8 cellular contexts compared by ENCODE assay signal in the genomic region with DNA sequence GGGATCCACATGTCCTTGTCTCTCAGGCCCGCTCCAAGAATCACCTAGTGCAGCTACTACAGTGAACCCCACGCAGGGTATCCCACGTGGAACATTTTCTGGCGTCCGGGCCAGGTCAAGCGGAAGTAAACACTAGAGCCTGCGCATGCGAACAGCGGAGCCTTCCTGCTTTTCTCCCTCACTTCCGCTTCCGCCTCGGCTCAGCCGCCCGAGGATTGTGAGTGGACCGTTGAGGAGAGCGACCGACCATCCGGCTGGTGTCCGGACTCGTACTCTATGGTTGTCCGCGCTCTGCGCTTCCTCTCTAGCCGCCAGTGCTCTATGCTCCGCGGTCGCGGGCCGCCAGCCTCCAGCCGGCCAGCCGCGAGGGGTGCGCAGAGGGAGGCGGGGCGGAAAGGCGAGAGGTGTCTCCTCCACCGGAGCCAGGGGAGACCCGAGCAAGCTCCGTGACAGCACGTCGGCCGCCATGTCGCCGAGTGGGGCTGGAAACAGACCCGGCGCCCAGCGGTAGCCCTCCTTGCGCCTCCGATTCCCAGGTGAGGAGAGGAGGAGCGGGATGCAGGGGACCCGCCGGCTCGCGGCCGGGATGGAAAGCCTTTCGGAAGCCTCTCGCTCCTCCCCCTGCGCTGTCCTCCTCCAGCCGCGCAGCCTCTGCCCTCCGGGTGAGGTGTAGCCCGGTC. TPM values are rescaled to one million over a fixed set of nuclear protein-coding genes. Genes with fewer than 3 reads are reported as not detected.
DNase-seq lines count a peak whose midpoint lies in the region; ATAC-seq and TF ChIP-seq lines count a peak whose summit lies in the region.

A gene with protein sequence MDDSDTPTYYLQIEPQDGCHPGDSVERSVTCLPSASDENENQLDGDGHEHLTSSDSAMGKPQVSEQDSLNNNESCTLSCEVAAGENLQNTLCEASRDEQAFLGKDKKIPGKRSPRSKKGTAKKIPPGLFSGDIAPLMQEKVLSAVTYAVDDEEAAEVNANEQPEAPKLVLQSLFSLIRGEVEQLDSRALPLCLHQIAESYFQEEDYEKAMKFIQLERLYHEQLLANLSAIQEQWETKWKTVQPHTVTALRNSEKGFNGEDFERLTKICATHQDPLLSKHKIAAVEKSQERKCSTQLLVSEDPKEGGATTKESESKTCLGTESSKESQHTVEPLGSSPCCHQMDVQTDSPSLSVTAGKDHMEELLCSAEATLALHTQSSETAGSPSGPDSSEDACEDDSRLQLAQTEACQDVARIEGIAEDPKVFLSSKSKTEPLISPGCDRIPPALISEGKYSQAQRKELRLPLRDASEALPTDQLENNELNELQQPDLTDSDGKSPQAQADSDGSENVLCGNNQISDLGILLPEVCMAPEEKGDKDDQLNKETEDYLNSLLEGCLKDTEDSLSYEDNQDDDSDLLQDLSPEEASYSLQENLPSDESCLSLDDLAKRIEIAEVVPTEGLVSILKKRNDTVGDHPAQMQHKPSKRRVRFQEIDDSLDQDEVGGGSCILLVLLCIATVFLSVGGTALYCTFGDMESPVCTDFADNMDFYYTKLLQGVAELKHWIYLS (plus strand): TSS at position 329 of the 680 bp plus-strand sequence. CDS start 25,107 bp downstream, outside the sequence.
A gene with protein sequence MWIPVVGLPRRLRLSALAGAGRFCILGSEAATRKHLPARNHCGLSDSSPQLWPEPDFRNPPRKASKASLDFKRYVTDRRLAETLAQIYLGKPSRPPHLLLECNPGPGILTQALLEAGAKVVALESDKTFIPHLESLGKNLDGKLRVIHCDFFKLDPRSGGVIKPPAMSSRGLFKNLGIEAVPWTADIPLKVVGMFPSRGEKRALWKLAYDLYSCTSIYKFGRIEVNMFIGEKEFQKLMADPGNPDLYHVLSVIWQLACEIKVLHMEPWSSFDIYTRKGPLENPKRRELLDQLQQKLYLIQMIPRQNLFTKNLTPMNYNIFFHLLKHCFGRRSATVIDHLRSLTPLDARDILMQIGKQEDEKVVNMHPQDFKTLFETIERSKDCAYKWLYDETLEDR (minus strand): TSS at position 134 of the 680 bp plus-strand sequence. CDS start 123 bp downstream, at position 11.

- intact Hi-C loops in activated CD8-positive, alpha-beta T cell treated with anti-CD3 and anti-CD28 coated beads for 36 hours (cut with micrococcal nuclease): loop anchor here (5.0 kb wide), 1 partner anchor 59 kb away; a partner anchor contains a TSS
- intact Hi-C loops in lower leg skin (cut with DNase I; ENCODE audit: low total_unique reads): no loop called here

- peak within 1 kb of the TSS; percentile 96 to 99 (median 99) for H3K27ac Mint-ChIP-seq in CD4-positive, CD25-positive, alpha-beta regulatory T cell
- H3K27ac Mint-ChIP-seq in activated CD8-positive, alpha-beta T cell treated with anti-CD3 and anti-CD28 coated beads for 36 hours: peak within 1 kb of the TSS; percentile 98

- no peak for TF ChIP-seq CTCF in activated CD8-positive, alpha-beta T cell treated with anti-CD3 and anti-CD28 coated beads for 36 hours (IDR thresholded peaks at IDR 0.05)
- peak in 1 of 3 donors; percentile 17 for TF ChIP-seq CTCF in lower leg skin (IDR thresholded peaks at IDR 0.05)

- peak within 1 kb of the TSS; percentile 94 for H3K27ac ChIP-seq in CD4-positive, CD25-positive, alpha-beta regulatory T cell (ENCODE audit: insufficient read depth, low read length, poor library complexity, severe bottlenecking)

- H3K27me3 ChIP-seq in CD4-positive, CD25-positive, alpha-beta regulatory T cell (ENCODE audit: control insufficient read depth, insufficient read depth, low read length): no peaks in the 10 kb centered on the region

- CTCF ChIA-PET in activated CD8-positive, alpha-beta T cell treated with anti-CD3 and anti-CD28 coated beads for 36 hours (lab: Charles Lee): interaction anchor here (0.6 to 1.5 kb wide), 4 partner anchors 26 to 69 kb away, joined by 3 to 5 read pairs (median 3); no protein-coding TSS in a partner anchor

- H3K4me1 Mint-ChIP-seq in CD4-positive, CD25-positive, alpha-beta regulatory T cell: peaks cover 17 to 59% (median 32%) of the 10 kb centered on the region in 4 donors
- peaks cover 40% of the 10 kb centered on the region for H3K4me1 Mint-ChIP-seq in activated CD8-positive, alpha-beta T cell treated with anti-CD3 and anti-CD28 coated beads for 36 hours (ENCODE audit: low read depth)

- peaks cover 0 to 2% (median 0%) of the 10 kb centered on the region in 7 donors for H3K9me3 Mint-ChIP-seq in CD4-positive, CD25-positive, alpha-beta regulatory T cell
- no peaks in the 10 kb centered on the region for H3K9me3 Mint-ChIP-seq in activated CD8-positive, alpha-beta T cell treated with anti-CD3 and anti-CD28 coated beads for 36 hours

- H3K4me3 ChIP-seq in CD4-positive, CD25-positive, alpha-beta regulatory T cell (ENCODE audit: low read depth, low read length): peak within 1 kb of the TSS; percentile 97
- peak within 1 kb of the TSS; percentile 82 for H3K4me3 ChIP-seq in lower leg skin (ENCODE audit: low read depth, poor library complexity, severe bottlenecking)

- ATAC-seq in CD4-positive, CD25-positive, alpha-beta regulatory T cell (ENCODE audit: low read depth in 2 of 2): peak; percentile 75 to 78
- peak; percentile 92 for ATAC-seq in GM19438 (IDR thresholded peaks at IDR 0.05; ENCODE audit: low read depth, unreplicated experiment)
- ATAC-seq in HG03575 (IDR thresholded peaks at IDR 0.05; ENCODE audit: extremely low read depth, insufficient number of reproducible peaks, low FRiP score, unreplicated experiment): peak; percentile 90
- peak; percentile 88 for ATAC-seq in activated CD8-positive, alpha-beta T cell treated with anti-CD3 and anti-CD28 coated beads for 36 hours

- 0 to 1% methylated on average over 17 to 56 of the region's 62 CpGs for WGBS in lower leg skin, 2 donors

- peak in 1 of 2 donors; percentile 32 for TF ChIP-seq POLR2A in lower leg skin (IDR thresholded peaks at IDR 0.05)

- H3K4me1 ChIP-seq in CD4-positive, CD25-positive, alpha-beta regulatory T cell (ENCODE audit: control insufficient read depth, insufficient read depth, low read length, poor library complexity, severe bottlenecking): peaks cover 63% of the 10 kb centered on the region

- no peaks in the 10 kb centered on the region for H3K27me3 Mint-ChIP-seq in CD4-positive, CD25-positive, alpha-beta regulatory T cell
- no peaks in the 10 kb centered on the region for H3K27me3 Mint-ChIP-seq in activated CD8-positive, alpha-beta T cell treated with anti-CD3 and anti-CD28 coated beads for 36 hours

- peak; percentile 90 to 98 (median 91) for DNase-seq in CD4-positive, CD25-positive, alpha-beta regulatory T cell
- DNase-seq in NCI-H82 treated with DMSO at 0.1 percent for 48 hours (lab: John Stamatoyannopoulos, UW; ENCODE audit: unreplicated experiment): peak; percentile 99
- DNase-seq in activated CD8-positive, alpha-beta T cell treated with anti-CD3 and anti-CD28 coated beads for 36 hours: peak; percentile 97
- DNase-seq in ecto neural progenitor cell (ENCODE audit: low spot score): peak; percentile 97
- DNase-seq in lower leg skin (ENCODE audit: low spot score in 2 of 2): peak; percentile 98 to 99
- peak; percentile 87 to 92 for DNase-seq in stimulated activated CD4-positive, alpha-beta T cell treated with anti-CD3 and anti-CD28 coated beads, Interleukin-4, amount 100 ng/mL, for 48 hours (ENCODE audit: low read depth in 2 of 2)

- H3K36me3 Mint-ChIP-seq in CD4-positive, CD25-positive, alpha-beta regulatory T cell: peaks cover 3% of the 10 kb centered on the region
- H3K36me3 Mint-ChIP-seq in activated CD8-positive, alpha-beta T cell treated with anti-CD3 and anti-CD28 coated beads for 36 hours (ENCODE audit: low read depth): peaks cover 24% of the 10 kb centered on the region

- POLR2A ChIA-PET in activated CD8-positive, alpha-beta T cell treated with anti-CD3 and anti-CD28 coated beads for 36 hours (lab: Charles Lee): interaction anchor here (0.7 to 2.3 kb wide), 11 partner anchors 11 to 60 kb away, joined by 3 to 8 read pairs (median 3); a partner anchor contains a TSS

- peaks cover 5% of the 10 kb centered on the region for H3K36me3 ChIP-seq in CD4-positive, CD25-positive, alpha-beta regulatory T cell (ENCODE audit: control insufficient read depth, insufficient read depth, low read length)

- H3K4me3 Mint-ChIP-seq in CD4-positive, CD25-positive, alpha-beta regulatory T cell: peak within 1 kb of the TSS; percentile 94 to 100 (median 98)
- peak within 1 kb of the TSS; percentile 99 for H3K4me3 Mint-ChIP-seq in activated CD8-positive, alpha-beta T cell treated with anti-CD3 and anti-CD28 coated beads for 36 hours

- H3K9me3 ChIP-seq in CD4-positive, CD25-positive, alpha-beta regulatory T cell (ENCODE audit: control insufficient read depth in 2 of 2, low read length in 2 of 2): no peaks in the 10 kb centered on the region

RNA-seq across cellular contexts. Expression of the first gene that starts in this region (rescaled TPM):
- 115 TPM for total RNA-seq in CD4-positive, CD25-positive, alpha-beta regulatory T cell
- polyA plus RNA-seq in CD4-positive, CD25-positive, alpha-beta regulatory T cell: 10 to 100 TPM; 54.4 to 78.4 (median 62.6) TPM
- 10 to 100 TPM; 23.5 to 25.1 TPM for total RNA-seq in activated CD8-positive, alpha-beta T cell treated with anti-CD3 and anti-CD28 coated beads for 36 hours
- total RNA-seq in lower leg skin: 10 to 100 TPM; 21.2 to 31.2 (median 28.4) TPM

RNA-seq across cellular contexts. Expression of the second gene that starts in this region (rescaled TPM):
- total RNA-seq in CD4-positive, CD25-positive, alpha-beta regulatory T cell: 15.2 TPM
- 10 to 100 TPM; 15.4 to 21.8 (median 20.6) TPM for polyA plus RNA-seq in CD4-positive, CD25-positive, alpha-beta regulatory T cell
- total RNA-seq in activated CD8-positive, alpha-beta T cell treated with anti-CD3 and anti-CD28 coated beads for 36 hours: 10 to 100 TPM; 16.0 TPM
- 10 to 100 TPM in 2 of 4 donors, 1 to 10 TPM in 2; 6.8 to 10.9 (median 9.3) TPM for total RNA-seq in lower leg skin

Comparison
In these comparisons a context has a peak if more than half of its experiments do, and no peak if none do; other contexts are left out.
1. Peak in every context shown above with its lines: DNase-seq, ATAC-seq, H3K4me3 ChIP-seq and H3K27ac ChIP-seq.